Comparison of ENCODE assay signal across 8 cellular contexts in the genomic region with DNA sequence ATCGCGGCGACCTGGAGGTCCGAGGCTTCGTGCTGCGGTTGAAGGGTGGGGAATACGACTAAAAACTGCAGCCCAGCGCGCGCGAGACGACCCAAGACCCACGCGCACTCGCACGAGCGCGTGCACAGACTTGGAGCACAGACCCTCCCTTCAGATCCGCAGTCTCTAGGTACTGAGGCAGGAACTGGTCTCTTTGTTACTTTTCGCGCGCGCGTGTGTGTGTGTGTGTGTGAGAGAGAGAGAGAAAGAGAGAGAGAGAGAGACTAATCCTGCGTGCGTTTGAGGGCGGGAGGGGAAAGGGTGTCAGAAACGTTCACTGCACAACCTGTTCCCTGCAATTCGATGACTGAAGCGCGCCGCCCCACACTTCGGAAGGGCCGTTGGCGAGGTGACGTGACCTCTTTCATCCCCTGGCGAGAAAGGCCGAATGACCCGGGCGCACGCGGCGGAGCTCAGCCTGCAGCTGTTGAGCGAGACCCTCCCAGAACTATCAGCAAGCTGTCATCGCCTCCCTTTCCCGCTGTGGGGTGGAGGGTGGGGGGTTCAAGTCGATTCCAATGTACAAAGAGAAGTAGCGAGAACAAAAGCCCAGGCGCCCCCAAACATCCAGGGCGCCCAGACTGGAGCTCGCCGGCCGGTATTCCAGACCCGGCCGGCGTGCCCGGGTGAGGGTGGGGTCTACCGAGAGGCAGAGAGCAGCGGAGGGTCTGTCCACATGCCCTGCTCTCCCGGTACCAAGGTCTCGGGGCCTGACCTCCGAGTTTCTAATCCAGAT. TPM values are rescaled to one million over a fixed set of nuclear protein-coding genes. Genes with fewer than 3 reads are reported as not detected.
DNase-seq lines count a peak whose midpoint lies in the region; ATAC-seq, FAIRE-seq and TF ChIP-seq lines count a peak whose summit lies in the region.

No MANE protein-coding gene starts in this region.

- H3K9me3 Mint-ChIP-seq in activated naive CD8-positive, alpha-beta T cell (ENCODE audit: low read depth): no peaks in the 10 kb centered on the region

- peak overlapping the region; percentile 39 to 61 for H3K4me3 ChIP-seq in mucosa of rectum (ENCODE audit: low read length in 2 of 2)

- DNase-seq in GM13977 (ENCODE audit: low spot score) (peak; percentile 57), NCI-H446 treated with DMSO at 0.1 percent for 48 hours (lab: John Stamatoyannopoulos, UW) (peak; percentile 52), EL (no peak), GDM1 (lab: John Stamatoyannopoulos, UW) (no peak), foreskin keratinocyte (no peak), D721Med (ENCODE audit: insufficient read length, low spot score) (no peak)

- H3K36me3 ChIP-seq in mucosa of rectum (ENCODE audit: control insufficient read depth in 2 of 2, insufficient read depth in 2 of 2, low read length in 2 of 2): no peaks in the 10 kb centered on the region

- H3K9ac ChIP-seq in mucosa of rectum (ENCODE audit: low read depth in 1 of 2, low read length in 2 of 2): no peak overlapping the region

- peaks cover 48% of the 10 kb centered on the region for H3K27me3 Mint-ChIP-seq in activated naive CD8-positive, alpha-beta T cell

- H3K27me3 ChIP-seq in mucosa of rectum (ENCODE audit: control insufficient read depth in 2 of 2, insufficient read depth in 2 of 2, low read length in 2 of 2) (peaks cover 64 to 74% of the 10 kb centered on the region in 2 donors), foreskin keratinocyte (peaks cover 91% of the 10 kb centered on the region)

- peak overlapping the region; percentile 88 for H3K4me3 Mint-ChIP-seq in activated naive CD8-positive, alpha-beta T cell

- no peaks in the 10 kb centered on the region for H3K36me3 Mint-ChIP-seq in activated naive CD8-positive, alpha-beta T cell

- H3K4me1 ChIP-seq in mucosa of rectum (ENCODE audit: control insufficient read depth in 2 of 2, insufficient read depth in 2 of 2, low read length in 2 of 2) (peaks cover 32 to 33% of the 10 kb centered on the region in 2 donors), foreskin keratinocyte (no peaks in the 10 kb centered on the region)

- H3K27ac ChIP-seq in mucosa of rectum (ENCODE audit: low read depth in 2 of 2, low read length in 2 of 2) (no peak overlapping the region), foreskin keratinocyte (no peak overlapping the region)

- peaks cover 46% of the 10 kb centered on the region for H3K4me1 Mint-ChIP-seq in activated naive CD8-positive, alpha-beta T cell (ENCODE audit: low read depth)

- no peak for TF ChIP-seq CTCF in GM13977 (IDR thresholded peaks at IDR 0.05; ENCODE audit: extremely low read depth, insufficient read depth, missing control alignments)
- no peak for TF ChIP-seq CTCF in foreskin keratinocyte (conservative IDR thresholded peaks at IDR 0.05)
- TF ChIP-seq CTCF in D721Med (IDR thresholded peaks at IDR 0.05; ENCODE audit: insufficient read depth, missing control alignments): no peak

- ATAC-seq in foreskin keratinocyte: no peak

- H3K27ac Mint-ChIP-seq in activated naive CD8-positive, alpha-beta T cell: peak overlapping the region; percentile 16

- no peak for FAIRE-seq in D721Med (lab: Jason Lieb, UNC)

- no peaks in the 10 kb centered on the region for H3K9me3 ChIP-seq in mucosa of rectum (ENCODE audit: control insufficient read depth in 2 of 2, low read length in 2 of 2)

- in situ Hi-C loops in GM13977 (cut with MboI; ENCODE audit: low pct_unique_long_range_greater_than_20kb, low sequenced_read_pairs, unreplicated experiment): no loop called here

RNA-seq across cellular contexts. Expression of gene TUBB2B, which starts 1.5 kb away (rescaled TPM):
- total RNA-seq in foreskin keratinocyte: 1.2 TPM in 1 of 2 replicates, not detected in the other
- polyA plus RNA-seq in foreskin keratinocyte: 0.04 and 0.85 TPM in 2 replicates

RNA-seq across cellular contexts. Expression of gene PSMG4, which starts 29.8 kb away (rescaled TPM):
- 19.2 and 20.1 TPM in 2 replicates for total RNA-seq in foreskin keratinocyte
- 25.1 and 32.0 TPM in 2 replicates for polyA plus RNA-seq in foreskin keratinocyte

Comparison
In these comparisons a context has a peak if more than half of its experiments do, and no peak if none do; other contexts are left out.
1. DNase-seq: peak in GM13977 (single experiment) and NCI-H446 treated with DMSO at 0.1 percent for 48 hours (single experiment); none in EL (single experiment), GDM1 (single experiment), foreskin keratinocyte (0 of 2) and D721Med (single experiment).